Comparison of ENCODE assay signal across 4 cellular contexts in the genomic region with DNA sequence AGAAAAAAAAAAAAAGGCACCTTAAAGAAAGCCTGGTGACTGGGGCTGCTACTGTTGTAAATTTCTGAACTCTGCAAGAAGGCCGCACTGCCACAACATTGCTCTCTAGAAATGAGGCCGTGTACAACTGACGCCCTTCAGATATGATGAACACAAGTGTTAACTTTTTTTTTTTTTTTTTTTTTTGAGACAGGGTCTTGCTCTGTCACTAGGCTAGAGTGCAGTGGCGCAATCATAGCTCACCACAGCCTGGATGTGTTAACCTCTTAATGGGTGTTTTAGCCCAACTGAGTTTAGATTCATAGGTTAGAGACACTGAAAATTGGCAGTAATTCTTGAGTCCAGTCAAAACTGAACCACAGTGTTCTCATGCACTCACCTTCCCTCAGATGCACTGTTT. TPM values are rescaled to one million over a fixed set of nuclear protein-coding genes. Genes with fewer than 3 reads are reported as not detected.
"Had no signal": no experiment of that assay in that cellular context is flagged by ENCODE, and none has a peak within 500 bp of the region (broad histone marks: within the 10 kb centered on the region; RNA-seq: fewer than 3 reads in every experiment).

No MANE protein-coding gene starts in this region.

RNA-seq across cellular contexts. Expression of gene ACR, which starts 42.2 kb away (rescaled TPM):
- total RNA-seq: astrocyte, PC-3, SK-MEL-5, T-cell had no signal
